ENCODE assay signal across 9 cellular contexts in genomic region chr9:84170521-84171141, GRCh38.
A peak's percentile ranks its signal among the peaks of the same experiment; 100 is the strongest.
DNase-seq lines count a peak whose midpoint lies in the region; ATAC-seq and TF ChIP-seq lines count a peak whose summit lies in the region.
"Had no signal": no experiment of that assay in that cellular context is flagged by ENCODE, and none has a peak within 500 bp of the region (broad histone marks: within the 10 kb centered on the region; RNA-seq: fewer than 3 reads in every experiment).

No MANE protein-coding gene starts in this region.

- ATAC-seq in mucosa of descending colon (peak; percentile 98), GM21367 (IDR thresholded peaks at IDR 0.05; ENCODE audit: unreplicated experiment) (no peak)
- no peak for ATAC-seq in naive thymus-derived CD4-positive, alpha-beta T cell

- no peak overlapping the region for H3K27ac ChIP-seq in naive thymus-derived CD4-positive, alpha-beta T cell (ENCODE audit: low read depth, low read length)

- no peaks in the 10 kb centered on the region for H3K9me3 Mint-ChIP-seq in naive thymus-derived CD4-positive, alpha-beta T cell

- peak; percentile 23 for TF ChIP-seq CTCF in AG10803 (conservative IDR thresholded peaks at IDR 0.05; ENCODE audit: low read length)
- no peak for TF ChIP-seq CTCF in mucosa of descending colon (IDR thresholded peaks at IDR 0.05)

- no peaks in the 10 kb centered on the region for H3K4me1 ChIP-seq in mucosa of descending colon (ENCODE audit: low read depth)
- no peaks in the 10 kb centered on the region for H3K4me1 ChIP-seq in naive thymus-derived CD4-positive, alpha-beta T cell (ENCODE audit: control insufficient read depth in 2 of 2, insufficient read depth in 2 of 2, low read length in 2 of 2)

- no peak overlapping the region for H3K27ac Mint-ChIP-seq in naive thymus-derived CD4-positive, alpha-beta T cell

- no peaks in the 10 kb centered on the region for H3K36me3 Mint-ChIP-seq in naive thymus-derived CD4-positive, alpha-beta T cell

- no peaks in the 10 kb centered on the region for H3K36me3 ChIP-seq in mucosa of descending colon (ENCODE audit: low read depth)
- no peaks in the 10 kb centered on the region for H3K36me3 ChIP-seq in naive thymus-derived CD4-positive, alpha-beta T cell (ENCODE audit: control insufficient read depth in 2 of 3, insufficient read depth in 3 of 3, low read length in 3 of 3)

- POLR2A ChIA-PET in naive thymus-derived CD4-positive, alpha-beta T cell (lab: Charles Lee): no interaction called here

- DNase-seq in AG10803 (ENCODE audit: low read depth): peak; percentile 99
- DNase-seq in NCI-H446 (lab: John Stamatoyannopoulos, UW): peak; percentile 12 to 70
- DNase-seq in dermis microvascular lymphatic vessel endothelial cell (ENCODE audit: low read depth in 2 of 2): peak; percentile 77 to 79
- DNase-seq in mucosa of descending colon: peak; percentile 70 to 76 (median 76)
- no peak for DNase-seq in activated CD4-positive, alpha-beta T cell treated with anti-CD3 and anti-CD28 coated beads, Interleukin-2, amount 50 U/mL, for 1 hour
- no peak for DNase-seq in NCI-H2227 treated with DMSO at 0.1 percent for 48 hours (lab: John Stamatoyannopoulos, UW)
- no peak for DNase-seq in naive thymus-derived CD4-positive, alpha-beta T cell
- DNase-seq: central memory CD4-positive, alpha-beta T cell had no signal

- intact Hi-C loops in mucosa of descending colon (cut with DNase I, micrococcal nuclease): loop anchor here (5.0 to 10.0 kb wide), 3 partner anchors 196 to 236 kb away; no protein-coding TSS in a partner anchor
- intact Hi-C loops in naive thymus-derived CD4-positive, alpha-beta T cell (cut with micrococcal nuclease): loop anchor here (5.0 to 10.0 kb wide), 2 partner anchors 166 to 248 kb away; partner anchors contain the start of gene KIF27 (in 1 of the 2)

- no peaks in the 10 kb centered on the region for H3K27me3 ChIP-seq in naive thymus-derived CD4-positive, alpha-beta T cell (ENCODE audit: control insufficient read depth in 2 of 2, insufficient read depth in 2 of 2, low read length in 2 of 2)

- no peaks in the 10 kb centered on the region for H3K9me3 ChIP-seq in mucosa of descending colon
- H3K9me3 ChIP-seq in naive thymus-derived CD4-positive, alpha-beta T cell (ENCODE audit: control insufficient read depth in 2 of 3, low read length in 3 of 3): no peaks in the 10 kb centered on the region

- peaks cover 0 to 5% (median 0%) of the 10 kb centered on the region in 7 donors for H3K4me1 Mint-ChIP-seq in naive thymus-derived CD4-positive, alpha-beta T cell

- no peak overlapping the region for H3K4me3 Mint-ChIP-seq in naive thymus-derived CD4-positive, alpha-beta T cell

- peaks cover 0 to 8% (median 5%) of the 10 kb centered on the region in 5 donors for H3K27me3 Mint-ChIP-seq in naive thymus-derived CD4-positive, alpha-beta T cell

- CTCF ChIA-PET in naive thymus-derived CD4-positive, alpha-beta T cell (lab: Charles Lee): no interaction called here

- H3K4me3 ChIP-seq in AG10803 (ENCODE audit: low read length) (no peak overlapping the region), mucosa of descending colon (no peak overlapping the region)
- H3K4me3 ChIP-seq in naive thymus-derived CD4-positive, alpha-beta T cell (ENCODE audit: low read length): no peak overlapping the region

Comparison
In these comparisons a context has a peak if more than half of its experiments do, and no peak if none do; other contexts are left out.
1. DNase-seq: peak in AG10803 (single experiment), NCI-H446 (2 of 2), dermis microvascular lymphatic vessel endothelial cell (2 of 2) and mucosa of descending colon (3 of 3); none in activated CD4-positive, alpha-beta T cell treated with anti-CD3 and anti-CD28 coated beads, Interleukin-2, amount 50 U/mL, for 1 hour (single experiment), NCI-H2227 treated with DMSO at 0.1 percent for 48 hours (single experiment) and naive thymus-derived CD4-positive, alpha-beta T cell (0 of 9).